ENCODE assay signal across 9 cellular contexts in genomic region chr17:27532269-27533067, GRCh38.
DNase-seq lines count a peak whose midpoint lies in the region; ATAC-seq and TF ChIP-seq lines count a peak whose summit lies in the region.
"Had no signal": no experiment of that assay in that cellular context is flagged by ENCODE, and none has a peak within 500 bp of the region (broad histone marks: within the 10 kb centered on the region; RNA-seq: fewer than 3 reads in every experiment).

No MANE protein-coding gene starts in this region.

- peaks cover 0 to 44% of the 10 kb centered on the region in 2 donors for H3K4me1 ChIP-seq in lung (ENCODE audit: control insufficient read depth in 2 of 2, insufficient read depth in 2 of 2, low read length in 2 of 2)
- H3K4me1 ChIP-seq in upper lobe of right lung: peaks cover 83% of the 10 kb centered on the region
- H3K4me1 ChIP-seq in OCI-LY7 (ENCODE audit: insufficient read depth, low read length, poor library complexity, severe bottlenecking): no peaks in the 10 kb centered on the region

- H3K9me3 ChIP-seq in lung (ENCODE audit: control insufficient read depth in 2 of 2, insufficient read depth in 1 of 2, low read length in 1 of 2): no peaks in the 10 kb centered on the region
- no peaks in the 10 kb centered on the region for H3K9me3 ChIP-seq in upper lobe of right lung
- H3K9me3 ChIP-seq in OCI-LY7 (ENCODE audit: low read length): no peaks in the 10 kb centered on the region

- H3K27ac ChIP-seq in lung (ENCODE audit: low read depth in 1 of 2, low read length in 1 of 2) (peak overlapping the region in 1 of 2 donors; percentile 90), upper lobe of right lung (peak overlapping the region; percentile 83), OCI-LY7 (ENCODE audit: low read depth, low read length, poor library complexity, severe bottlenecking) (no peak overlapping the region)

- CTCF ChIA-PET in OCI-LY7 (lab: Charles Lee; ENCODE audit: unreplicated experiment): no interaction called here

- no peaks in the 10 kb centered on the region for H3K27me3 ChIP-seq in lung (ENCODE audit: control insufficient read depth, insufficient read depth)
- H3K27me3 ChIP-seq in upper lobe of right lung: no peaks in the 10 kb centered on the region

- no peak overlapping the region for H3K27ac Mint-ChIP-seq in activated T-cell treated with anti-CD3 and anti-CD28 coated beads, Interleukin-2, amount 50 U/mL, for 72 hours
- peak overlapping the region; percentile 96 for H3K27ac Mint-ChIP-seq in chondrocyte (ENCODE audit: unreplicated experiment)
- H3K27ac Mint-ChIP-seq in activated T-helper 2 cell treated with anti-CD3 and anti-CD28 coated beads, Interferon-gamma antibody, Interleukin-2, Interleukin-4, amounts not matched to agents 10 μg/mL and 5 μg/mL and 100 μg/mL, durations not matched to agents 14 hours and 24 hours and 36 hours: no peak overlapping the region

- BruUV-seq in OCI-LY7 (replicated peaks; lab: Mats Ljungman, UMichigan): no TSS peak

- H3K27me3 Mint-ChIP-seq in activated T-cell treated with anti-CD3 and anti-CD28 coated beads, Interleukin-2, amount 50 U/mL, for 72 hours (ENCODE audit: low read depth): no peaks in the 10 kb centered on the region
- H3K27me3 Mint-ChIP-seq in chondrocyte (ENCODE audit: low read depth): no peaks in the 10 kb centered on the region
- H3K27me3 Mint-ChIP-seq in activated T-helper 2 cell treated with anti-CD3 and anti-CD28 coated beads, Interferon-gamma antibody, Interleukin-2, Interleukin-4, amounts not matched to agents 10 μg/mL and 5 μg/mL and 100 μg/mL, durations not matched to agents 14 hours and 24 hours and 36 hours (ENCODE audit: low read depth): no peaks in the 10 kb centered on the region

- intact Hi-C loops in upper lobe of right lung (cut with DNase I) (no loop called here), OCI-LY7 (cut with micrococcal nuclease; ENCODE audit: unreplicated experiment) (no loop called here)
- intact Hi-C loops in activated T-helper 2 cell treated with anti-CD3 and anti-CD28 coated beads, Interferon-gamma antibody, Interleukin-2, Interleukin-4, amounts not matched to agents 10 μg/mL and 5 μg/mL and 100 μg/mL, durations not matched to agents 14 hours and 24 hours and 36 hours (cut with micrococcal nuclease): no loop called here

- H3K4me1 Mint-ChIP-seq in activated T-cell treated with anti-CD3 and anti-CD28 coated beads, Interleukin-2, amount 50 U/mL, for 72 hours (ENCODE audit: low read depth): peaks cover 82% of the 10 kb centered on the region
- H3K4me1 Mint-ChIP-seq in chondrocyte (ENCODE audit: low read depth): peaks cover 91% of the 10 kb centered on the region
- H3K4me1 Mint-ChIP-seq in activated T-helper 2 cell treated with anti-CD3 and anti-CD28 coated beads, Interferon-gamma antibody, Interleukin-2, Interleukin-4, amounts not matched to agents 10 μg/mL and 5 μg/mL and 100 μg/mL, durations not matched to agents 14 hours and 24 hours and 36 hours (ENCODE audit: low read depth): peaks cover 54% of the 10 kb centered on the region

- H2AFZ ChIP-seq in OCI-LY7 (ENCODE audit: low read length): no peak overlapping the region

- H4K20me1 ChIP-seq in OCI-LY7 (ENCODE audit: insufficient read depth, low read length): no peaks in the 10 kb centered on the region

- H3K4me3 ChIP-seq in lung (no peak overlapping the region), upper lobe of right lung (no peak overlapping the region), OCI-LY7 (ENCODE audit: low read depth, low read length, poor library complexity, severe bottlenecking) (no peak overlapping the region)

- no peak for DNase-seq in activated T-cell treated with anti-CD3 and anti-CD28 coated beads, Interleukin-2, amount 50 U/mL, for 72 hours
- DNase-seq in activated T-cell treated with anti-CD3 and anti-CD28 coated beads, Interleukin-2, amount 50 U/mL, for 48 hours: no peak
- peak; percentile 46 for DNase-seq in chondrocyte (ENCODE audit: low spot score)
- DNase-seq in lung (ENCODE audit: low spot score): peak; percentile 84
- peak; percentile 91 for DNase-seq in upper lobe of right lung
- no peak for DNase-seq in activated T-helper 2 cell treated with anti-CD3 and anti-CD28 coated beads, Interferon-gamma antibody, Interleukin-2, Interleukin-4, amounts not matched to agents 10 μg/mL and 5 μg/mL and 100 μg/mL, durations not matched to agents 14 hours and 24 hours and 36 hours (ENCODE audit: low spot score)
- no peak for DNase-seq in NCI-H774 (lab: John Stamatoyannopoulos, UW)
- DNase-seq in OCI-LY7 (ENCODE audit: low spot score): no peak
- DNase-seq: amniotic stem cell had no signal

- H3K36me3 ChIP-seq in lung (ENCODE audit: control insufficient read depth in 2 of 2, insufficient read depth in 2 of 2, low read length in 2 of 2) (no peaks in the 10 kb centered on the region), upper lobe of right lung (no peaks in the 10 kb centered on the region), OCI-LY7 (ENCODE audit: insufficient read depth, low read length) (no peaks in the 10 kb centered on the region)

- H3K4me2 ChIP-seq in OCI-LY7 (ENCODE audit: low read length): no peak overlapping the region

- no peaks in the 10 kb centered on the region for H3K9me2 ChIP-seq in OCI-LY7 (ENCODE audit: insufficient read depth, low read length)

- peak overlapping the region in 1 of 2 donors; percentile 46 for H3K4me3 Mint-ChIP-seq in activated T-cell treated with anti-CD3 and anti-CD28 coated beads, Interleukin-2, amount 50 U/mL, for 72 hours
- H3K4me3 Mint-ChIP-seq in chondrocyte (ENCODE audit: unreplicated experiment): peak overlapping the region; percentile 27
- H3K4me3 Mint-ChIP-seq in activated T-helper 2 cell treated with anti-CD3 and anti-CD28 coated beads, Interferon-gamma antibody, Interleukin-2, Interleukin-4, amounts not matched to agents 10 μg/mL and 5 μg/mL and 100 μg/mL, durations not matched to agents 14 hours and 24 hours and 36 hours (ENCODE audit: low read depth): no peak overlapping the region

- TF ChIP-seq CTCF in chondrocyte (IDR thresholded peaks at IDR 0.05): no peak
- TF ChIP-seq CTCF in lung (IDR thresholded peaks at IDR 0.05; ENCODE audit: control extremely low read depth, extremely low read depth): no peak
- no peak for TF ChIP-seq CTCF in upper lobe of right lung (IDR thresholded peaks at IDR 0.05)
- no peak for TF ChIP-seq CTCF in OCI-LY7 (conservative IDR thresholded peaks at IDR 0.05; ENCODE audit: low read length)

- peaks cover 0 to 5% of the 10 kb centered on the region in 2 donors for H3K36me3 Mint-ChIP-seq in activated T-cell treated with anti-CD3 and anti-CD28 coated beads, Interleukin-2, amount 50 U/mL, for 72 hours (ENCODE audit: insufficient read depth in 2 of 2)
- H3K36me3 Mint-ChIP-seq in chondrocyte (ENCODE audit: low read depth): no peaks in the 10 kb centered on the region
- H3K36me3 Mint-ChIP-seq in activated T-helper 2 cell treated with anti-CD3 and anti-CD28 coated beads, Interferon-gamma antibody, Interleukin-2, Interleukin-4, amounts not matched to agents 10 μg/mL and 5 μg/mL and 100 μg/mL, durations not matched to agents 14 hours and 24 hours and 36 hours (ENCODE audit: low read depth): no peaks in the 10 kb centered on the region

- H3K9me3 Mint-ChIP-seq in activated T-cell treated with anti-CD3 and anti-CD28 coated beads, Interleukin-2, amount 50 U/mL, for 72 hours: no peaks in the 10 kb centered on the region
- no peaks in the 10 kb centered on the region for H3K9me3 Mint-ChIP-seq in chondrocyte (ENCODE audit: low read depth)
- H3K9me3 Mint-ChIP-seq in activated T-helper 2 cell treated with anti-CD3 and anti-CD28 coated beads, Interferon-gamma antibody, Interleukin-2, Interleukin-4, amounts not matched to agents 10 μg/mL and 5 μg/mL and 100 μg/mL, durations not matched to agents 14 hours and 24 hours and 36 hours: no peaks in the 10 kb centered on the region

- POLR2A ChIA-PET in OCI-LY7 (lab: Charles Lee): no interaction called here

- H3K79me2 ChIP-seq in OCI-LY7 (ENCODE audit: insufficient read depth, low read depth, low read length): no peaks in the 10 kb centered on the region

- peak; percentile 18 to 20 for ATAC-seq in activated T-cell treated with anti-CD3 and anti-CD28 coated beads, Interleukin-2, amount 50 U/mL, for 72 hours (replicated peaks in 1 of 2)
- ATAC-seq in lung (ENCODE audit: insufficient read depth, low FRiP score) (peak; percentile 65), upper lobe of right lung (peak; percentile 84)

- 34 to 48% methylated on average over 20 of the region's 20 CpGs for WGBS in lung, 2 donors

Comparison
In these comparisons a context has a peak if more than half of its experiments do, and no peak if none do; other contexts are left out.
1. ATAC-seq: peak in every context shown above with its lines; median percentile 84 in upper lobe of right lung; 65 in lung; 19 in activated T-cell treated with anti-CD3 and anti-CD28 coated beads, Interleukin-2, amount 50 U/mL, for 72 hours.
2. DNase-seq: peak in chondrocyte (single experiment), lung (single experiment) and upper lobe of right lung (single experiment); none in activated T-cell treated with anti-CD3 and anti-CD28 coated beads, Interleukin-2, amount 50 U/mL, for 72 hours (0 of 2), activated T-cell treated with anti-CD3 and anti-CD28 coated beads, Interleukin-2, amount 50 U/mL, for 48 hours (0 of 2), activated T-helper 2 cell treated with anti-CD3 and anti-CD28 coated beads, Interferon-gamma antibody, Interleukin-2, Interleukin-4, amounts not matched to agents 10 μg/mL and 5 μg/mL and 100 μg/mL, durations not matched to agents 14 hours and 24 hours and 36 hours (single experiment), NCI-H774 (single experiment) and OCI-LY7 (single experiment).